Comparison of ENCODE assay signal across 17 cellular contexts in the genomic region with DNA sequence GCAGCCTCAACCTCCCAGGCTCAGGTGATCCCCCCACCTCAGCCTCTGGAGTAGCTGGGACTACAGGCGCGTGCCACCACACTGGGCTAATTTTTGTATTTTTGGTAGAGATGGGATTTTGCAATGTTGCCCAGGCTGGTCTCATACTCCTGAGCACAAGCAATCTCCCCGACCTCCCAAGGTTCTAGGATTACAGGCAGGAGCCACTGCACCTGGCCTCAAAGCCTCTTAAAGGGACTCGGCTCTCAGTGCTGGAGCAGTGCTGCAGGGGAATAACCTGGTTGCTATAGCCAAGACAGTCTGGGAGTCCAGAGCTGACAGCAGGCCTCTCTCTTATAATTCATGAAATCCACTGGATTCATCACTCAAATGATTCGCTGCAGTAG. TPM values are rescaled to one million over a fixed set of nuclear protein-coding genes. Genes with fewer than 3 reads are reported as not detected.
"Had no signal": no experiment of that assay in that cellular context is flagged by ENCODE, and none has a peak within 500 bp of the region (broad histone marks: within the 10 kb centered on the region; RNA-seq: fewer than 3 reads in every experiment).

No MANE protein-coding gene starts in this region.

- DNase-seq: activated CD4-positive, alpha-beta T cell treated with anti-CD3 and anti-CD28 coated beads, Interleukin-2, amount 50 U/mL, for 1 hour; activated CD4-positive, CD25-positive, alpha-beta regulatory T cell; activated naive CD4-positive, alpha-beta T cell treated with anti-CD3 and anti-CD28 coated beads, Interleukin-2, amount 10 ng/mL, durations not matched to agents 7 days and 5 days; effector memory CD8-positive, alpha-beta T cell; kidney glomerular epithelial cell; naive B cell; spleen; stimulated activated CD4-positive, alpha-beta T cell treated with anti-CD3 and anti-CD28 coated beads, Interleukin-1b, Interleukin-23, amount 100 ng/mL, for 48 hours; T-helper 17 cell; trophoblast cell had no signal

- H3K4me3 Mint-ChIP-seq: activated naive CD4-positive, alpha-beta T cell treated with anti-CD3 and anti-CD28 coated beads, Interleukin-2, amount 10 ng/mL, durations not matched to agents 7 days and 5 days; central memory CD8-positive, alpha-beta T cell; effector memory CD8-positive, alpha-beta T cell; naive B cell; T-helper 17 cell had no signal

- H3K9me3 ChIP-seq: spleen had no signal

- ATAC-seq: effector memory CD8-positive, alpha-beta T cell; T-helper 17 cell had no signal

- H3K27me3 Mint-ChIP-seq: activated naive CD4-positive, alpha-beta T cell treated with anti-CD3 and anti-CD28 coated beads, Interleukin-2, amount 10 ng/mL, durations not matched to agents 7 days and 5 days; central memory CD8-positive, alpha-beta T cell; effector memory CD8-positive, alpha-beta T cell; naive B cell; progenitor cell of endocrine pancreas; T-helper 17 cell had no signal

- H3K4me3 ChIP-seq: lung, spleen had no signal

- H3K4me1 Mint-ChIP-seq: activated naive CD4-positive, alpha-beta T cell treated with anti-CD3 and anti-CD28 coated beads, Interleukin-2, amount 10 ng/mL, durations not matched to agents 7 days and 5 days; central memory CD8-positive, alpha-beta T cell; naive B cell; T-helper 17 cell had no signal

- H3K4me1 ChIP-seq: spleen had no signal

- H3K27ac ChIP-seq: spleen had no signal

- H3K27me3 ChIP-seq: spleen had no signal

- H3K27ac Mint-ChIP-seq: activated naive CD4-positive, alpha-beta T cell treated with anti-CD3 and anti-CD28 coated beads, Interleukin-2, amount 10 ng/mL, durations not matched to agents 7 days and 5 days; activated T-helper 2 cell treated with anti-CD3 and anti-CD28 coated beads, Interferon-gamma antibody, Interleukin-2, Interleukin-4, amounts not matched to agents 10 μg/mL and 5 μg/mL and 100 μg/mL, durations not matched to agents 14 hours and 24 hours and 36 hours; T-helper 17 cell had no signal

- H3K9me3 Mint-ChIP-seq: activated naive CD4-positive, alpha-beta T cell treated with anti-CD3 and anti-CD28 coated beads, Interleukin-2, amount 10 ng/mL, durations not matched to agents 7 days and 5 days; activated T-helper 2 cell treated with anti-CD3 and anti-CD28 coated beads, Interferon-gamma antibody, Interleukin-2, Interleukin-4, amounts not matched to agents 10 μg/mL and 5 μg/mL and 100 μg/mL, durations not matched to agents 14 hours and 24 hours and 36 hours; central memory CD8-positive, alpha-beta T cell; effector memory CD8-positive, alpha-beta T cell; naive B cell had no signal

RNA-seq across cellular contexts. Expression of gene GHRH, which starts 17.0 kb away (rescaled TPM):
- total RNA-seq: activated CD8-positive, alpha-beta memory T cell treated with anti-CD3 and anti-CD28 coated beads for 36 hours; activated T-helper 2 cell treated with anti-CD3 and anti-CD28 coated beads, Interferon-gamma antibody, Interleukin-2, Interleukin-4, amounts not matched to agents 10 μg/mL and 5 μg/mL and 100 μg/mL, durations not matched to agents 14 hours and 24 hours and 36 hours; epithelial cell of proximal tubule; lung; progenitor cell of endocrine pancreas; sciatic nerve; spleen; T-helper 17 cell had no signal
